Comparison of ENCODE assay signal across 8 cellular contexts in the genomic region with DNA sequence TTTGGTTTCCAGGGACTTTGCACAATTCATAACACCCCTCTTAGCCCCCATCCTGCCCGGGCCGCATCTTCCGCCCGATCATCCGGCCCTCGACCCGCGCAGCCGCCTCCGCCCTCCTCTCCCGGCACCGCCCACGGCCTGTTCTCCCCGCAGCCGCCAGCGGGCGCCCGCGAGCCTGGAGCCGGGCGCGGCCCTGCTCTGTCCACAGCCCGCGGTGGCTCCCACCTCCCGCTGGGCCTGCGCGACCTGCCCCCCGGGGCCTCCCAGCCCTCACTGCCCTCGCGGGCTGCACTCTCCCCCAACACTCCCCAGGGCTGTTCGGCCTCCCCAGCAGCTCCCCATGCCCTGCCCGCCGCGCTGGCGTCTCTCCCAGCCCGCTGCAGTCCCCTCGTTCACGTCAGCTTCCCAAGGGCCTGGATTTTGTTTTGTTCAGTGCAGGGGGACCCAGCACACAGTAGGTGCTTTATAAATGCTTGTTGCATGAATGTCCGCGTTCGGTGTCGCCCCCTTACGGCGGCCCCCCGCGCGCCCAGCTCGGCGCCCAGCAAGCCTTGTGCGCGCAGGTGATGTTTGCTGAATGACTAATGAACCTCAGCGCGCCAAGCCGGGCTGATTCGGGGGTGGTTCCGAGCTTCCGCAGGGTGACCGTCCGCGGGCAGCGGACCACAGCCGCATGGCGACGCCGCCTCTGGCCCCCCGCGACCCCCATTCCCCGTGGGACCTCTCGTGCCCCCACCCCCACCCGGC.
DNase-seq lines count a peak whose midpoint lies in the region; ATAC-seq and TF ChIP-seq lines count a peak whose summit lies in the region.

No MANE protein-coding gene starts in this region.

- H3K27me3 Mint-ChIP-seq in T-helper 2 cell treated with Interferon-gamma antibody and Interleukin-4, amounts not matched to agents 5 μg/mL and 100 μg/mL, for 36 hours (ENCODE audit: low read depth) = peaks cover 25% of the 10 kb centered on the region

- no CpG with 5 or more reads among the region's 70 CpGs for WGBS in iPS DF 6.9 (ENCODE audit: insufficient coverage, insufficient read length)

- peaks cover 19% of the 10 kb centered on the region for H3K36me3 ChIP-seq in iPS DF 6.9 (ENCODE audit: control insufficient read depth, insufficient read depth, low read length)

- H3K27ac ChIP-seq in iPS DF 6.9 (ENCODE audit: low read length) = no peak overlapping the region

- no peak overlapping the region for H3K27ac Mint-ChIP-seq in T-helper 2 cell treated with Interferon-gamma antibody and Interleukin-4, amounts not matched to agents 5 μg/mL and 100 μg/mL, for 36 hours

- no peaks in the 10 kb centered on the region for H3K9me3 ChIP-seq in iPS DF 6.9 (ENCODE audit: control insufficient read depth, insufficient read depth, low read length)

- peaks cover 6% of the 10 kb centered on the region for H3K4me1 Mint-ChIP-seq in T-helper 2 cell treated with Interferon-gamma antibody and Interleukin-4, amounts not matched to agents 5 μg/mL and 100 μg/mL, for 36 hours (ENCODE audit: low read depth)

- ATAC-seq in GM19467 (IDR thresholded peaks at IDR 0.05; ENCODE audit: unreplicated experiment) = peak; percentile 70
- ATAC-seq in HG02840 (IDR thresholded peaks at IDR 0.05; ENCODE audit: low FRiP score, unreplicated experiment) = no peak

- peaks cover 6% of the 10 kb centered on the region; the same call in 1 of the 2 replicates for H3K4me1 ChIP-seq in iPS DF 6.9 (ENCODE audit: control insufficient read depth, insufficient read depth, low read length)

- H3K27me3 ChIP-seq in iPS DF 6.9 (ENCODE audit: control insufficient read depth, insufficient read depth, low read length) = peaks cover 16% of the 10 kb centered on the region; the same call in 1 of the 2 replicates

- TF ChIP-seq CTCF in LNCaP clone FGC (IDR thresholded peaks at IDR 0.05; ENCODE audit: control insufficient read depth, extremely low read depth, insufficient read depth) = peak; percentile 90

- H3K4me3 ChIP-seq in LNCaP clone FGC (ENCODE audit: low read depth, low read length) = no peak overlapping the region
- H3K4me3 ChIP-seq in iPS DF 6.9 (ENCODE audit: low read length) = peak overlapping the region; percentile 46; the same call in 1 of the 2 replicates
- peak overlapping the region; percentile 36 for H3K4me3 ChIP-seq in skeletal muscle cell (ENCODE audit: low read depth, low read length)

- peak; percentile 84 for DNase-seq in CD1c-positive myeloid dendritic cell (ENCODE audit: extremely low spot score)
- DNase-seq in LNCaP clone FGC (ENCODE audit: low read depth) = no peak
- DNase-seq in T-helper 2 cell treated with Interferon-gamma antibody and Interleukin-4, amounts not matched to agents 5 μg/mL and 100 μg/mL, for 36 hours (ENCODE audit: low spot score) = peak; percentile 79
- DNase-seq in astrocyte of the hippocampus (ENCODE audit: low read depth, low spot score) = peak; percentile 88
- no peak for DNase-seq in iPS DF 6.9 (ENCODE audit: low read depth, low spot score)
- DNase-seq in skeletal muscle cell (ENCODE audit: low read depth) = no peak

- peaks cover 24% of the 10 kb centered on the region for H3K36me3 Mint-ChIP-seq in T-helper 2 cell treated with Interferon-gamma antibody and Interleukin-4, amounts not matched to agents 5 μg/mL and 100 μg/mL, for 36 hours (ENCODE audit: low read depth)

- H3K9me3 Mint-ChIP-seq in T-helper 2 cell treated with Interferon-gamma antibody and Interleukin-4, amounts not matched to agents 5 μg/mL and 100 μg/mL, for 36 hours = no peaks in the 10 kb centered on the region

- H3K4me3 Mint-ChIP-seq in T-helper 2 cell treated with Interferon-gamma antibody and Interleukin-4, amounts not matched to agents 5 μg/mL and 100 μg/mL, for 36 hours = peak overlapping the region; percentile 67

Comparison
In these comparisons a context has a peak if more than half of its experiments do, and no peak if none do; other contexts are left out.
1. DNase-seq: peak in CD1c-positive myeloid dendritic cell (single experiment), T-helper 2 cell treated with Interferon-gamma antibody and Interleukin-4, amounts not matched to agents 5 μg/mL and 100 μg/mL, for 36 hours (single experiment) and astrocyte of the hippocampus (single experiment); none in LNCaP clone FGC (single experiment), iPS DF 6.9 (single experiment) and skeletal muscle cell (single experiment).